ENCODE assay signal across 1 cellular context in the genomic region with DNA sequence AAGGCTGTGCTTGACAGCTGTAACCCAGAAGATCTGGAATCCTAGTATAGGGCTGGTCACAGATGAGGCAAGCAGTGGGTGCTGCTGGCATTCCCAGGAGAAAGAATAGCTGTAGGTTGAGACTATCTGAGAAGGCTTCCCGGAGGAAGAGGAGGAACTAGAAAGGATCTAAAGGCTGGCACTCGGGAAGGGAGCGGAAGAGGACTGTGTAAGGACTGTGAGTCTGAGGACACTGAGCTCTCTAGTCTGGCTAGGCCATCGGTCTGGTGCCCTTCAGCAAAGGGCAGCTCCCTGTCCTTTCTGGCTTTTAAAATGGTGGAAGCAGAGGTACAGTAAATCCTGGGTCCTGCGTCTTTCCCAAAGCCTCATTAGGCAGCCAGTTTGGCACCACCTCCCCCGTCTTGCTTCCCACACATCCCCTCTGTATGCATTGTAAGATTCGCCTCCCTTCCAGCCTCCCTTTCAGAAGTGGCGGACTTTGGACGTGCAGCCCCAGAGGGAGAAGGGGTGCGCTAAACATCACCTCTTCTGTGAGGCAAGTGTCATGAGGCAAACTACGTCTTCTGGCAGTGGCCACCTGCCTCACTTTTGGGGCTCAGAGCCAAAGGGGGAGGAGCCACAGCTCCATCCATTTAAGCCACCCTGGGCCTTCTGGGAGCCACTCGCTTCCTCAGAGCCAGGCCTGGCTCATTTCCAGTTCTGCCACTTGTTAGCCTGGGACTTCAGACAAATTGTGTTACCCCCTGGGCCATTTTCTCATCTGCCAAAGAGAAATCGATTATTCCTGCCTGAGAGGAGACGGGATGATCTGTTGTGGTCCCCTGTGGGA.
TF ChIP-seq lines count a peak whose summit lies in the region.

No MANE protein-coding gene starts in this region.

TF ChIP-seq in HEK293, 187 proteins besides CTCF, POLR2A, EP300 and RAD21 (continued from another document):
- TF ChIP-seq, protein P1, sequence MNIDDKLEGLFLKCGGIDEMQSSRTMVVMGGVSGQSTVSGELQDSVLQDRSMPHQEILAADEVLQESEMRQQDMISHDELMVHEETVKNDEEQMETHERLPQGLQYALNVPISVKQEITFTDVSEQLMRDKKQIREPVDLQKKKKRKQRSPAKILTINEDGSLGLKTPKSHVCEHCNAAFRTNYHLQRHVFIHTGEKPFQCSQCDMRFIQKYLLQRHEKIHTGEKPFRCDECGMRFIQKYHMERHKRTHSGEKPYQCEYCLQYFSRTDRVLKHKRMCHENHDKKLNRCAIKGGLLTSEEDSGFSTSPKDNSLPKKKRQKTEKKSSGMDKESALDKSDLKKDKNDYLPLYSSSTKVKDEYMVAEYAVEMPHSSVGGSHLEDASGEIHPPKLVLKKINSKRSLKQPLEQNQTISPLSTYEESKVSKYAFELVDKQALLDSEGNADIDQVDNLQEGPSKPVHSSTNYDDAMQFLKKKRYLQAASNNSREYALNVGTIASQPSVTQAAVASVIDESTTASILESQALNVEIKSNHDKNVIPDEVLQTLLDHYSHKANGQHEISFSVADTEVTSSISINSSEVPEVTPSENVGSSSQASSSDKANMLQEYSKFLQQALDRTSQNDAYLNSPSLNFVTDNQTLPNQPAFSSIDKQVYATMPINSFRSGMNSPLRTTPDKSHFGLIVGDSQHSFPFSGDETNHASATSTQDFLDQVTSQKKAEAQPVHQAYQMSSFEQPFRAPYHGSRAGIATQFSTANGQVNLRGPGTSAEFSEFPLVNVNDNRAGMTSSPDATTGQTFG (tag by site-specific recombination; IDR thresholded peaks at IDR 0.05; ENCODE audit: borderline replicate concordance) = no peak
- TF ChIP-seq ZSCAN16 (tag by site-specific recombination; IDR thresholded peaks at IDR 0.05) = no peak
- no peak for TF ChIP-seq HOXA7 (CRISPR knock-in tag; IDR thresholded peaks at IDR 0.05; ENCODE audit: borderline replicate concordance)
- TF ChIP-seq ZNF112 (tag by site-specific recombination; IDR thresholded peaks at IDR 0.05) = no peak
- TF ChIP-seq, protein P2, sequence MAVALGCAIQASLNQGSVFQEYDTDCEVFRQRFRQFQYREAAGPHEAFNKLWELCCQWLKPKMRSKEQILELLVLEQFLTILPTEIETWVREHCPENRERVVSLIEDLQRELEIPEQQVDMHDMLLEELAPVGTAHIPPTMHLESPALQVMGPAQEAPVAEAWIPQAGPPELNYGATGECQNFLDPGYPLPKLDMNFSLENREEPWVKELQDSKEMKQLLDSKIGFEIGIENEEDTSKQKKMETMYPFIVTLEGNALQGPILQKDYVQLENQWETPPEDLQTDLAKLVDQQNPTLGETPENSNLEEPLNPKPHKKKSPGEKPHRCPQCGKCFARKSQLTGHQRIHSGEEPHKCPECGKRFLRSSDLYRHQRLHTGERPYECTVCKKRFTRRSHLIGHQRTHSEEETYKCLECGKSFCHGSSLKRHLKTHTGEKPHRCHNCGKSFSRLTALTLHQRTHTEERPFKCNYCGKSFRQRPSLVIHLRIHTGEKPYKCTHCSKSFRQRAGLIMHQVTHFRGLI (tag by site-specific recombination; IDR thresholded peaks at IDR 0.05) = no peak
- no peak for TF ChIP-seq ZNF529 (tag by site-specific recombination; IDR thresholded peaks at IDR 0.05; ENCODE audit: insufficient replicate concordance)
- 0 out of 2 replicates have a peak, but pooled peaks have one; percentile 19 for TF ChIP-seq GLIS1 (tag by site-specific recombination; IDR thresholded peaks at IDR 0.05)
- no peak for TF ChIP-seq ZNF473 (tag by site-specific recombination; IDR thresholded peaks at IDR 0.05)
- no peak for TF ChIP-seq ZNF544 (tag by site-specific recombination; IDR thresholded peaks at IDR 0.05)
- TF ChIP-seq ZNF629 (tag by site-specific recombination; IDR thresholded peaks at IDR 0.05) = no peak
- TF ChIP-seq, protein P3, sequence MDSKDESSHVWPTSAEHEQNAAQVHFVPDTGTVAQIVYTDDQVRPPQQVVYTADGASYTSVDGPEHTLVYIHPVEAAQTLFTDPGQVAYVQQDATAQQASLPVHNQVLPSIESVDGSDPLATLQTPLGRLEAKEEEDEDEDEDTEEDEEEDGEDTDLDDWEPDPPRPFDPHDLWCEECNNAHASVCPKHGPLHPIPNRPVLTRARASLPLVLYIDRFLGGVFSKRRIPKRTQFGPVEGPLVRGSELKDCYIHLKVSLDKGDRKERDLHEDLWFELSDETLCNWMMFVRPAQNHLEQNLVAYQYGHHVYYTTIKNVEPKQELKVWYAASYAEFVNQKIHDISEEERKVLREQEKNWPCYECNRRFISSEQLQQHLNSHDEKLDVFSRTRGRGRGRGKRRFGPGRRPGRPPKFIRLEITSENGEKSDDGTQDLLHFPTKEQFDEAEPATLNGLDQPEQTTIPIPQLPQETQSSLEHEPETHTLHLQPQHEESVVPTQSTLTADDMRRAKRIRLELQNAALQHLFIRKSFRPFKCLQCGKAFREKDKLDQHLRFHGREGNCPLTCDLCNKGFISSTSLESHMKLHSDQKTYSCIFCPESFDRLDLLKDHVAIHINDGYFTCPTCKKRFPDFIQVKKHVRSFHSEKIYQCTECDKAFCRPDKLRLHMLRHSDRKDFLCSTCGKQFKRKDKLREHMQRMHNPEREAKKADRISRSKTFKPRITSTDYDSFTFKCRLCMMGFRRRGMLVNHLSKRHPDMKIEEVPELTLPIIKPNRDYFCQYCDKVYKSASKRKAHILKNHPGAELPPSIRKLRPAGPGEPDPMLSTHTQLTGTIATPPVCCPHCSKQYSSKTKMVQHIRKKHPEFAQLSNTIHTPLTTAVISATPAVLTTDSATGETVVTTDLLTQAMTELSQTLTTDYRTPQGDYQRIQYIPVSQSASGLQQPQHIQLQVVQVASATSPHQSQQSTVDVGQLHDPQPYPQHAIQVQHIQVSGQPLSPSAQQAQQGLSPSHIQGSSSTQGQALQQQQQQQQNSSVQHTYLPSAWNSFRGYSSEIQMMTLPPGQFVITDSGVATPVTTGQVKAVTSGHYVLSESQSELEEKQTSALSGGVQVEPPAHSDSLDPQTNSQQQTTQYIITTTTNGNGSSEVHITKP (tag by site-specific recombination; IDR thresholded peaks at IDR 0.05) = 0 out of 2 replicates have a peak, but pooled peaks have one; percentile 8
- peak; percentile 86 for TF ChIP-seq ZBTB17 (tag by site-specific recombination; IDR thresholded peaks at IDR 0.05)
- TF ChIP-seq, protein P4, sequence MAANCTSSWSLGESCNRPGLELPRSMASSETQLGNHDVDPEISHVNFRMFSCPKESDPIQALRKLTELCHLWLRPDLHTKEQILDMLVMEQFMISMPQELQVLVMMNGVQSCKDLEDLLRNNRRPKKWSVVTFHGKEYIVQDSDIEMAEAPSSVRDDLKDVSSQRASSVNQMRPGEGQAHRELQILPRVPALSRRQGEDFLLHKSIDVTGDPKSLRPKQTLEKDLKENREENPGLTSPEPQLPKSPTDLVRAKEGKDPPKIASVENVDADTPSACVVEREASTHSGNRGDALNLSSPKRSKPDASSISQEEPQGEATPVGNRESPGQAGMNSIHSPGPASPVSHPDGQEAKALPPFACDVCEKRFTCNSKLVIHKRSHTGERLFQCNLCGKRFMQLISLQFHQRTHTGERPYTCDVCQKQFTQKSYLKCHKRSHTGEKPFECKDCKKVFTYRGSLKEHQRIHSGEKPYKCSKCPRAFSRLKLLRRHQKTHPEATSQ (tag by site-specific recombination; IDR thresholded peaks at IDR 0.05) = no peak
- no peak for TF ChIP-seq SETDB1 (IDR thresholded peaks at IDR 0.05; ENCODE audit: insufficient read length, low read length)
